1 cellular context compared by ENCODE assay signal in genomic region chr10:14659626-14660196, GRCh38.
TF ChIP-seq lines count a peak whose summit lies in the region.

No MANE protein-coding gene starts in this region.

TF ChIP-seq in GM12878, 131 proteins besides CTCF, POLR2A, EP300 and RAD21 (continued from another document):
- TF ChIP-seq, protein P1, sequence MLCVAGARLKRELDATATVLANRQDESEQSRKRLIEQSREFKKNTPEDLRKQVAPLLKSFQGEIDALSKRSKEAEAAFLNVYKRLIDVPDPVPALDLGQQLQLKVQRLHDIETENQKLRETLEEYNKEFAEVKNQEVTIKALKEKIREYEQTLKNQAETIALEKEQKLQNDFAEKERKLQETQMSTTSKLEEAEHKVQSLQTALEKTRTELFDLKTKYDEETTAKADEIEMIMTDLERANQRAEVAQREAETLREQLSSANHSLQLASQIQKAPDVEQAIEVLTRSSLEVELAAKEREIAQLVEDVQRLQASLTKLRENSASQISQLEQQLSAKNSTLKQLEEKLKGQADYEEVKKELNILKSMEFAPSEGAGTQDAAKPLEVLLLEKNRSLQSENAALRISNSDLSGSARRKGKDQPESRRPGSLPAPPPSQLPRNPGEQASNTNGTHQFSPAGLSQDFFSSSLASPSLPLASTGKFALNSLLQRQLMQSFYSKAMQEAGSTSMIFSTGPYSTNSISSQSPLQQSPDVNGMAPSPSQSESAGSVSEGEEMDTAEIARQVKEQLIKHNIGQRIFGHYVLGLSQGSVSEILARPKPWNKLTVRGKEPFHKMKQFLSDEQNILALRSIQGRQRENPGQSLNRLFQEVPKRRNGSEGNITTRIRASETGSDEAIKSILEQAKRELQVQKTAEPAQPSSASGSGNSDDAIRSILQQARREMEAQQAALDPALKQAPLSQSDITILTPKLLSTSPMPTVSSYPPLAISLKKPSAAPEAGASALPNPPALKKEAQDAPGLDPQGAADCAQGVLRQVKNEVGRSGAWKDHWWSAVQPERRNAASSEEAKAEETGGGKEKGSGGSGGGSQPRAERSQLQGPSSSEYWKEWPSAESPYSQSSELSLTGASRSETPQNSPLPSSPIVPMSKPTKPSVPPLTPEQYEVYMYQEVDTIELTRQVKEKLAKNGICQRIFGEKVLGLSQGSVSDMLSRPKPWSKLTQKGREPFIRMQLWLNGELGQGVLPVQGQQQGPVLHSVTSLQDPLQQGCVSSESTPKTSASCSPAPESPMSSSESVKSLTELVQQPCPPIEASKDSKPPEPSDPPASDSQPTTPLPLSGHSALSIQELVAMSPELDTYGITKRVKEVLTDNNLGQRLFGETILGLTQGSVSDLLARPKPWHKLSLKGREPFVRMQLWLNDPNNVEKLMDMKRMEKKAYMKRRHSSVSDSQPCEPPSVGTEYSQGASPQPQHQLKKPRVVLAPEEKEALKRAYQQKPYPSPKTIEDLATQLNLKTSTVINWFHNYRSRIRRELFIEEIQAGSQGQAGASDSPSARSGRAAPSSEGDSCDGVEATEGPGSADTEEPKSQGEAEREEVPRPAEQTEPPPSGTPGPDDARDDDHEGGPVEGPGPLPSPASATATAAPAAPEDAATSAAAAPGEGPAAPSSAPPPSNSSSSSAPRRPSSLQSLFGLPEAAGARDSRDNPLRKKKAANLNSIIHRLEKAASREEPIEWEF (IDR thresholded peaks at IDR 0.05; ENCODE audit: insufficient replicate concordance, low read depth, low read length), result peak; percentile 34
